8 cellular contexts compared by ENCODE assay signal in the genomic region with DNA sequence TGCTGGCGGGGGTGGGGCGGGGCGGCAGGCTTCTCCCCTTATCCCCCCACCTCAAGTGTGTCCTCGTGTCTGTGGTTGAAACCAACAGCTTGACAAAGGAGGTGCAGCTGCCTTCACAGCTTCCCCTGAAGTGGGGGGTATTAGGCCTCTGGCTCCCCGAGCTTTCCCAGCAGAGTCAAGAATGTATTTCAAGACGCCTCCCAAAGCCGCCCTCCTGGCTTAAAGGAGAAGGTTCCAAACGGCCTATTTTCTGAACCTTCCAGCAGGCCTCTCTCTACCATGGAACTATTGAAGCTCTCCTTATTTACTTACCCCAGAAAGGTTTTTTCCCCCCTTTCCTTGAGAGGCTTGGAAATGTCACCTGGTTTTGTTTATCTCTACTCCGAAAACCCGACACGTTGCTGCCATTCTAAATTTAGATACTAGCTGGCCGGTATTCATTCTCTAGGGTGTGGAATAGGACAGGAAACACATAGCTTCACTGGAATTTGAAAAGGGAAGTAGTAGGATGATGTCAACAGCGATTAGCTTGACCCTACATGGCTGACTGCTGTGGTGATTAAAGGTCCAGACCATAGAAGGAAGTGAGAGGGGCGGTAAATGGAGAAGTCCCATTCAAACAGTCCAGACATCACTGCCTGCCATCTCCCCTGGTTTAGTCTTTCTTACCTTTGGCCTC. TPM values are rescaled to one million over a fixed set of nuclear protein-coding genes. Genes with fewer than 3 reads are reported as not detected.
DNase-seq lines count a peak whose midpoint lies in the region; ATAC-seq and TF ChIP-seq lines count a peak whose summit lies in the region.

No MANE protein-coding gene starts in this region.

- no peaks in the 10 kb centered on the region for H3K27me3 Mint-ChIP-seq in chondrocyte (ENCODE audit: low read depth)

- TF ChIP-seq CTCF in Panc1 (IDR thresholded peaks at IDR 0.05) (no peak), chondrocyte (IDR thresholded peaks at IDR 0.05) (no peak)

- ATAC-seq in GM18511 (IDR thresholded peaks at IDR 0.05; ENCODE audit: unreplicated experiment) (peak; percentile 72), HG03135 (IDR thresholded peaks at IDR 0.05; ENCODE audit: unreplicated experiment) (peak; percentile 20), Panc1 (peak; percentile 28)

- peaks cover 28% of the 10 kb centered on the region for H3K4me1 ChIP-seq in Panc1 (ENCODE audit: control insufficient read depth, insufficient read depth, low read length)

- H3K36me3 Mint-ChIP-seq in chondrocyte (ENCODE audit: low read depth), result peaks cover 9% of the 10 kb centered on the region

- DNase-seq in Ammon's horn (ENCODE audit: low spot score) (peak; percentile 80), Panc1 (ENCODE audit: low read depth, low spot score) (peak; percentile 75), chondrocyte (ENCODE audit: low spot score) (no peak), kidney tubule cell (ENCODE audit: low spot score) (peak; percentile 98), stromal cell of bone marrow (ENCODE audit: low read depth) (peak; percentile 70)
- DNase-seq in activated effector memory CD4-positive, alpha-beta T cell treated with anti-CD3 and anti-CD28 coated beads, Interleukin-2, amount 50 U/mL, for 16 hours, result no peak

- in situ Hi-C loops in Panc1 (cut with HindIII; ENCODE audit: low pct_unique_long_range_greater_than_20kb, low sequenced_read_pairs), result no loop called here

- intact Hi-C loops in Panc1 (cut with micrococcal nuclease; ENCODE audit: unreplicated experiment), result no loop called here

- H3K4me1 Mint-ChIP-seq in chondrocyte (ENCODE audit: low read depth), result peaks cover 40% of the 10 kb centered on the region

- H3K27ac ChIP-seq in Panc1 (ENCODE audit: low read length), result peak overlapping the region; percentile 99

- POLR2A ChIA-PET in Panc1 (lab: Charles Lee), result interaction anchor here (0.5 to 1.9 kb wide), 5 partner anchors 100 to 506 kb away, joined by 3 to 15 read pairs (median 6); no protein-coding TSS in a partner anchor

- H3K27me3 ChIP-seq in Panc1 (ENCODE audit: control insufficient read depth, insufficient read depth, low read length), result no peaks in the 10 kb centered on the region

- H3K36me3 ChIP-seq in Panc1 (ENCODE audit: control insufficient read depth, insufficient read depth, low read length), result no peaks in the 10 kb centered on the region; the same call in 1 of the 2 replicates

- TSS peak; percentile 85 for BruUV-seq in Panc1 (replicated peaks; lab: Mats Ljungman, UMichigan)

- H3K27ac Mint-ChIP-seq in chondrocyte (ENCODE audit: unreplicated experiment), result peak overlapping the region; percentile 100

- no peaks in the 10 kb centered on the region for H3K9me3 ChIP-seq in Panc1 (ENCODE audit: control insufficient read depth, insufficient read depth, low read depth, low read length)

- peak overlapping the region; percentile 64 to 69 for H3K4me3 ChIP-seq in Panc1 (ENCODE audit: low read depth in 2 of 2, low read length in 2 of 2)

- H3K9me3 Mint-ChIP-seq in chondrocyte (ENCODE audit: low read depth), result no peaks in the 10 kb centered on the region

- H3K4me3 Mint-ChIP-seq in chondrocyte (ENCODE audit: unreplicated experiment), result peak overlapping the region; percentile 71

- CTCF ChIA-PET in Panc1 (lab: Charles Lee), result interaction anchor here (0.6 to 1.1 kb wide), 4 partner anchors 47 to 251 kb away, joined by 4 to 8 read pairs (median 4); no protein-coding TSS in a partner anchor

RNA-seq across cellular contexts. Expression of a gene that starts 0.7 kb away (rescaled TPM):
- total RNA-seq in Panc1 (2021; ENCODE audit: unreplicated experiment) (153 TPM), chondrocyte (319 to 358 TPM (median 328 TPM) in 3 replicates)
- polyA plus RNA-seq in Panc1 (2012; ENCODE audit: insufficient read length), result 91.7 TPM

Comparison
In these comparisons a context has a peak if more than half of its experiments do, and no peak if none do; other contexts are left out.
1. DNase-seq: peak in Ammon's horn (single experiment), Panc1 (single experiment), kidney tubule cell (single experiment) and stromal cell of bone marrow (single experiment); none in chondrocyte (single experiment) and activated effector memory CD4-positive, alpha-beta T cell treated with anti-CD3 and anti-CD28 coated beads, Interleukin-2, amount 50 U/mL, for 16 hours (single experiment).
2. ATAC-seq: peak in every context shown above with its lines; median percentile 72 in GM18511; 28 in Panc1; 20 in HG03135.